In genomic region chr7:38339953-38340819, GRCh38 we compare ENCODE assay signal across 13 cellular contexts.
DNase-seq lines count a peak whose midpoint lies in the region; ATAC-seq and TF ChIP-seq lines count a peak whose summit lies in the region.
"Had no signal": no experiment of that assay in that cellular context is flagged by ENCODE, and none has a peak within 500 bp of the region (broad histone marks: within the 10 kb centered on the region; RNA-seq: fewer than 3 reads in every experiment).

No MANE protein-coding gene starts in this region.

- H3K27ac Mint-ChIP-seq in activated T-cell treated with anti-CD3 and anti-CD28 coated beads, Interleukin-2, amount 50 U/mL, for 24 hours: peak overlapping the region; percentile 92

- H3K9me3 Mint-ChIP-seq in activated T-cell treated with anti-CD3 and anti-CD28 coated beads, Interleukin-2, amount 50 U/mL, for 24 hours: no peaks in the 10 kb centered on the region

- H3K27me3 ChIP-seq in esophagus muscularis mucosa: no peaks in the 10 kb centered on the region
- H3K27me3 ChIP-seq in thymus (ENCODE audit: control insufficient read depth, insufficient read depth): no peaks in the 10 kb centered on the region
- H3K27me3 ChIP-seq: dorsolateral prefrontal cortex had no signal

- WGBS in esophagus muscularis mucosa: 89% methylated on average over 4 of the region's 4 CpGs
- 74% methylated on average over 4 of the region's 4 CpGs for WGBS in thymus

- intact Hi-C loops in esophagus muscularis mucosa (cut with DNase I): no loop called here

- peaks cover 3% of the 10 kb centered on the region for H3K36me3 Mint-ChIP-seq in activated T-cell treated with anti-CD3 and anti-CD28 coated beads, Interleukin-2, amount 50 U/mL, for 24 hours (ENCODE audit: low read depth)

- H3K27ac ChIP-seq in VCaP: peak overlapping the region; percentile 36
- H3K27ac ChIP-seq in esophagus muscularis mucosa (replicated peaks in 1 of 4): no peak overlapping the region
- H3K27ac ChIP-seq in thymus (ENCODE audit: low read depth): peak overlapping the region; percentile 78
- H3K27ac ChIP-seq: dorsolateral prefrontal cortex, KMS-11 had no signal

- H3K36me3 ChIP-seq in esophagus muscularis mucosa: no peaks in the 10 kb centered on the region
- no peaks in the 10 kb centered on the region for H3K36me3 ChIP-seq in thymus (ENCODE audit: control insufficient read depth, insufficient read depth)

- peaks cover 0 to 14% (median 7%) of the 10 kb centered on the region in 4 donors for H3K4me1 ChIP-seq in esophagus muscularis mucosa
- peaks cover 4% of the 10 kb centered on the region for H3K4me1 ChIP-seq in thymus (ENCODE audit: control insufficient read depth, insufficient read depth, low read length)

- H3K27me3 Mint-ChIP-seq in activated T-cell treated with anti-CD3 and anti-CD28 coated beads, Interleukin-2, amount 50 U/mL, for 24 hours: no peaks in the 10 kb centered on the region

- no peak for TF ChIP-seq CTCF in VCaP (conservative IDR thresholded peaks at IDR 0.05)
- no peak for TF ChIP-seq CTCF in esophagus muscularis mucosa (IDR thresholded peaks at IDR 0.05)

- H3K4me3 Mint-ChIP-seq in activated T-cell treated with anti-CD3 and anti-CD28 coated beads, Interleukin-2, amount 50 U/mL, for 24 hours: peak overlapping the region; percentile 82

- TF ChIP-seq POLR2A in esophagus muscularis mucosa (IDR thresholded peaks at IDR 0.05; ENCODE audit: low read depth): no peak

- H3K4me1 Mint-ChIP-seq in activated T-cell treated with anti-CD3 and anti-CD28 coated beads, Interleukin-2, amount 50 U/mL, for 24 hours (ENCODE audit: low read depth): peaks cover 61% of the 10 kb centered on the region

- H3K9me3 ChIP-seq in esophagus muscularis mucosa (no peaks in the 10 kb centered on the region), thymus (ENCODE audit: control insufficient read depth) (no peaks in the 10 kb centered on the region)

- H3K4me3 ChIP-seq in esophagus muscularis mucosa (no peak overlapping the region), thymus (ENCODE audit: low read length) (no peak overlapping the region)
- H3K4me3 ChIP-seq: dorsolateral prefrontal cortex had no signal

- DNase-seq in activated T-cell treated with anti-CD3 and anti-CD28 coated beads, Interleukin-2, amount 50 U/mL, for 24 hours: no peak
- no peak for DNase-seq in activated T-cell treated with anti-CD3 and anti-CD28 coated beads, Interleukin-2, amount 50 U/mL, for 48 hours
- peak; percentile 57 for DNase-seq in esophagus muscularis mucosa (ENCODE audit: extremely low spot score)
- DNase-seq in NCI-H146 (lab: John Stamatoyannopoulos, UW): no peak
- no peak for DNase-seq in GDM1 (lab: John Stamatoyannopoulos, UW)
- DNase-seq: dorsolateral prefrontal cortex, NCI-H2081 treated with DMSO at 0.1 percent for 48 hours, NCI-H748 treated with DMSO at 0.1 percent for 48 hours, T1000 had no signal

- ATAC-seq in HG02588 (IDR thresholded peaks at IDR 0.05; ENCODE audit: unreplicated experiment): no peak

- no peak for TF ChIP-seq EP300 in esophagus muscularis mucosa (IDR thresholded peaks at IDR 0.05)

Comparison
In these comparisons a context has a peak if more than half of its experiments do, and no peak if none do; other contexts are left out.
1. H3K27ac ChIP-seq: peak in VCaP (single experiment) and thymus (single experiment); none in esophagus muscularis mucosa (0 of 4).